22 cellular contexts compared by ENCODE assay signal in genomic region chr1:6207921-6208320, GRCh38. TPM values are rescaled to one million over a fixed set of nuclear protein-coding genes. Genes with fewer than 3 reads are reported as not detected.
DNase-seq lines count a peak whose midpoint lies in the region; ATAC-seq and TF ChIP-seq lines count a peak whose summit lies in the region.
"Had no signal": no experiment of that assay in that cellular context is flagged by ENCODE, and none has a peak within 500 bp of the region (broad histone marks: within the 10 kb centered on the region; RNA-seq: fewer than 3 reads in every experiment).

No MANE protein-coding gene starts in this region.

- H3K27me3 ChIP-seq in heart left ventricle (peaks cover 0 to 34% (median 0%) of the 10 kb centered on the region in 9 donors), right atrium auricular region (no peaks in the 10 kb centered on the region), MG63 (no peaks in the 10 kb centered on the region)
- H3K27me3 ChIP-seq: sigmoid colon had no signal

- H3K27ac ChIP-seq in heart left ventricle (peak overlapping the region in 7 of 12 donors; percentile 41 to 99 (median 92)), right atrium auricular region (peak overlapping the region in 1 of 2 donors; percentile 91)
- H3K27ac ChIP-seq: esophagus squamous epithelium, thoracic aorta had no signal

- peaks cover 5% of the 10 kb centered on the region for H3K36me3 Mint-ChIP-seq in brain
- H3K36me3 Mint-ChIP-seq in osteocyte (ENCODE audit: unreplicated experiment): peaks cover 1% of the 10 kb centered on the region
- H3K36me3 Mint-ChIP-seq: stimulated activated memory B cell treated with anti-CD40 and anti-IgM and Interleukin-4, amounts not matched to agents 10 μg/mL and 1 μg/mL and 100 μg/mL, for 72 hours had no signal

- ATAC-seq in heart left ventricle (no peak), HG03159 (IDR thresholded peaks at IDR 0.05; ENCODE audit: unreplicated experiment) (no peak)
- ATAC-seq: stimulated activated memory B cell treated with anti-CD40 and anti-IgM and Interleukin-4, amounts not matched to agents 10 μg/mL and 1 μg/mL and 100 μg/mL, for 72 hours had no signal

- H3K27me3 Mint-ChIP-seq in brain (peaks cover 51% of the 10 kb centered on the region), osteocyte (ENCODE audit: unreplicated experiment) (no peaks in the 10 kb centered on the region)

- no peak for TF ChIP-seq POLR2A in heart left ventricle (IDR thresholded peaks at IDR 0.05)

- WGBS in heart left ventricle, 4 donors: 44 to 64% (median 58%) methylated on average over 10 of the region's 10 CpGs

- H3K4me3 Mint-ChIP-seq in brain (peak overlapping the region in 4 of 5 experiments; percentile 18 to 77 (median 44)), osteocyte (ENCODE audit: unreplicated experiment) (peak overlapping the region; percentile 35)

- H3K4me1 Mint-ChIP-seq in brain (peaks cover 17% of the 10 kb centered on the region), osteocyte (ENCODE audit: unreplicated experiment) (peaks cover 19% of the 10 kb centered on the region)

- H3K27ac Mint-ChIP-seq in brain (no peak overlapping the region), osteocyte (ENCODE audit: unreplicated experiment) (no peak overlapping the region)
- H3K27ac Mint-ChIP-seq: stimulated activated memory B cell treated with anti-CD40 and anti-IgM and Interleukin-4, amounts not matched to agents 10 μg/mL and 1 μg/mL and 100 μg/mL, for 72 hours had no signal

- intact Hi-C loops in heart left ventricle (cut with DNase I): loop anchor here in 4 of 10 donors (2.0 to 10.0 kb wide), 3 partner anchors 15 to 153 kb away; partner anchors contain the start of gene HES3 (in 3 of the 4)

- peaks cover 0 to 57% (median 44%) of the 10 kb centered on the region in 12 donors for H3K4me1 ChIP-seq in heart left ventricle
- H3K4me1 ChIP-seq in right atrium auricular region: peaks cover 0 to 50% of the 10 kb centered on the region in 2 donors

- peaks cover 0 to 30% (median 17%) of the 10 kb centered on the region in 9 donors for H3K36me3 ChIP-seq in heart left ventricle
- peaks cover 23% of the 10 kb centered on the region for H3K36me3 ChIP-seq in right atrium auricular region
- H3K36me3 ChIP-seq in MG63: peaks cover 29% of the 10 kb centered on the region
- H3K36me3 ChIP-seq: thoracic aorta had no signal

- H3K9me3 ChIP-seq in heart left ventricle: no peaks in the 10 kb centered on the region
- H3K9me3 ChIP-seq in right atrium auricular region: no peaks in the 10 kb centered on the region
- no peaks in the 10 kb centered on the region for H3K9me3 ChIP-seq in MG63
- H3K9me3 ChIP-seq: esophagus squamous epithelium, sigmoid colon, thoracic aorta had no signal

- TF ChIP-seq CTCF in heart left ventricle (IDR thresholded peaks at IDR 0.05): no peak
- TF ChIP-seq CTCF in right atrium auricular region (IDR thresholded peaks at IDR 0.05): no peak
- TF ChIP-seq CTCF in brain (conservative IDR thresholded peaks at IDR 0.05): no peak
- TF ChIP-seq CTCF in osteocyte (IDR thresholded peaks at IDR 0.05): no peak

- peak overlapping the region in 6 of 12 donors; percentile 31 to 80 (median 70) for H3K4me3 ChIP-seq in heart left ventricle
- H3K4me3 ChIP-seq in right atrium auricular region: no peak overlapping the region
- H3K4me3 ChIP-seq in MG63: peak overlapping the region; percentile 76

- DNase-seq in heart left ventricle (no peak), right atrium auricular region (ENCODE audit: low spot score) (no peak), MG63 (no peak), osteocyte (ENCODE audit: extremely low spot score, unreplicated experiment) (no peak), retina (no peak), hippocampal formation (lab: John Stamatoyannopoulos, UW) (no peak)
- DNase-seq: amniotic stem cell; effector CD8-positive, alpha-beta T cell; esophagus squamous epithelium; Karpas-422; NCI-H510A treated with DMSO at 0.1 percent for 48 hours; SIG-M5; sigmoid colon had no signal

- H3K9me3 Mint-ChIP-seq in brain (peaks cover 0 to 3% (median 0%) of the 10 kb centered on the region in 5 experiments), osteocyte (ENCODE audit: unreplicated experiment) (no peaks in the 10 kb centered on the region)
- H3K9me3 Mint-ChIP-seq: central memory CD8-positive, alpha-beta T cell; stimulated activated memory B cell treated with anti-CD40 and anti-IgM and Interleukin-4, amounts not matched to agents 10 μg/mL and 1 μg/mL and 100 μg/mL, for 72 hours had no signal

RNA-seq across cellular contexts. Expression of gene RNF207, which starts 2.0 kb away (rescaled TPM):
- 100 to 1,000 TPM in 1 of 9 donors, 10 to 100 TPM in 8; 27.0 to 126 (median 58.2) TPM for total RNA-seq in heart left ventricle
- 10 to 100 TPM; 10.6 to 88.6 TPM for polyA plus RNA-seq in heart left ventricle
- total RNA-seq in right atrium auricular region: 10 to 100 TPM; 28.9 to 53.0 TPM
- total RNA-seq in MG63 (2014; rRNA removed; shearing (Covaris generic); ENCODE audit: low replicate concordance): 7.8 and 7.9 TPM in 2 replicates
- polyA plus RNA-seq in brain (ENCODE audit: insufficient read depth, low read depth, low replicate concordance): 0.41 TPM
- total RNA-seq in osteocyte: 12.4 TPM in 2 replicates

RNA-seq across cellular contexts. Expression of gene RPL22, which starts 8.5 kb away (rescaled TPM):
- total RNA-seq in heart left ventricle (100 to 1,000 TPM in 7 of 9 donors, 10 to 100 TPM in 2; 63.6 to 343 (median 241) TPM), right atrium auricular region (100 to 1,000 TPM in 1 of 2 donors, 10 to 100 TPM in 1; 75.4 to 115 TPM), osteocyte (359 and 373 TPM in 2 replicates)
- polyA plus RNA-seq in heart left ventricle (100 to 1,000 TPM; 198 to 353 TPM), brain (ENCODE audit: insufficient read depth, low read depth, low replicate concordance) (808 TPM)
- total RNA-seq in MG63 (2014; rRNA removed; shearing (Covaris generic); ENCODE audit: low replicate concordance): 168 and 264 TPM in 2 replicates

RNA-seq across cellular contexts. Expression of gene CHD5, which starts 27.8 kb away (rescaled TPM):
- total RNA-seq in heart left ventricle (1 to 10 TPM in 1 of 9 donors, under 1 TPM in 6, not detected in 2; 0.07 to 1.3 (median 0.32) TPM), right atrium auricular region (1 to 10 TPM in 1 of 2 donors, under 1 TPM in 1; 0.07 to 2.0 TPM), osteocyte (0.16 and 0.43 TPM in 2 replicates)
- polyA plus RNA-seq in heart left ventricle (under 1 TPM; 0.07 to 0.08 TPM), brain (ENCODE audit: insufficient read depth, low read depth, low replicate concordance) (13.5 TPM)
- total RNA-seq in MG63 (2014; rRNA removed; shearing (Covaris generic); ENCODE audit: low replicate concordance): 0.07 and 0.23 TPM in 2 replicates

RNA-seq across cellular contexts. Expression of gene ICMT, which starts 27.8 kb away (rescaled TPM):
- 100 to 1,000 TPM in 2 of 9 donors, 10 to 100 TPM in 7; 48.7 to 102 (median 64.1) TPM for total RNA-seq in heart left ventricle
- 10 to 100 TPM; 26.8 to 61.6 TPM for polyA plus RNA-seq in heart left ventricle
- 10 to 100 TPM; 71.4 to 74.4 TPM for total RNA-seq in right atrium auricular region
- 83.9 and 87.1 TPM in 2 replicates for total RNA-seq in MG63 (2014; rRNA removed; shearing (Covaris generic); ENCODE audit: low replicate concordance)
- polyA plus RNA-seq in brain (ENCODE audit: insufficient read depth, low read depth, low replicate concordance): 68.0 TPM
- total RNA-seq in osteocyte: 74.7 and 81.1 TPM in 2 replicates

RNA-seq across cellular contexts. Expression of gene HES3, which starts 36.1 kb away (rescaled TPM):
- not detected for total RNA-seq in heart left ventricle
- not detected for polyA plus RNA-seq in heart left ventricle
- total RNA-seq in right atrium auricular region: not detected
- not detected in 2 replicates for total RNA-seq in MG63 (2014; rRNA removed; shearing (Covaris generic); ENCODE audit: low replicate concordance)
- polyA plus RNA-seq in brain (ENCODE audit: insufficient read depth, low read depth, low replicate concordance): not detected
- not detected in 2 replicates for total RNA-seq in osteocyte
- total RNA-seq: activated CD8-positive, alpha-beta memory T cell treated with anti-CD3 and anti-CD28 coated beads for 36 hours; esophagus squamous epithelium; mononuclear cell; occipital lobe; sigmoid colon; T-helper 2 cell treated with Interferon-gamma antibody and Interleukin-4, amounts not matched to agents 100 ng/mL and 5 ng/mL, for 36 hours; thoracic aorta had no signal
- polyA plus RNA-seq: sigmoid colon had no signal
